In the genomic region with DNA sequence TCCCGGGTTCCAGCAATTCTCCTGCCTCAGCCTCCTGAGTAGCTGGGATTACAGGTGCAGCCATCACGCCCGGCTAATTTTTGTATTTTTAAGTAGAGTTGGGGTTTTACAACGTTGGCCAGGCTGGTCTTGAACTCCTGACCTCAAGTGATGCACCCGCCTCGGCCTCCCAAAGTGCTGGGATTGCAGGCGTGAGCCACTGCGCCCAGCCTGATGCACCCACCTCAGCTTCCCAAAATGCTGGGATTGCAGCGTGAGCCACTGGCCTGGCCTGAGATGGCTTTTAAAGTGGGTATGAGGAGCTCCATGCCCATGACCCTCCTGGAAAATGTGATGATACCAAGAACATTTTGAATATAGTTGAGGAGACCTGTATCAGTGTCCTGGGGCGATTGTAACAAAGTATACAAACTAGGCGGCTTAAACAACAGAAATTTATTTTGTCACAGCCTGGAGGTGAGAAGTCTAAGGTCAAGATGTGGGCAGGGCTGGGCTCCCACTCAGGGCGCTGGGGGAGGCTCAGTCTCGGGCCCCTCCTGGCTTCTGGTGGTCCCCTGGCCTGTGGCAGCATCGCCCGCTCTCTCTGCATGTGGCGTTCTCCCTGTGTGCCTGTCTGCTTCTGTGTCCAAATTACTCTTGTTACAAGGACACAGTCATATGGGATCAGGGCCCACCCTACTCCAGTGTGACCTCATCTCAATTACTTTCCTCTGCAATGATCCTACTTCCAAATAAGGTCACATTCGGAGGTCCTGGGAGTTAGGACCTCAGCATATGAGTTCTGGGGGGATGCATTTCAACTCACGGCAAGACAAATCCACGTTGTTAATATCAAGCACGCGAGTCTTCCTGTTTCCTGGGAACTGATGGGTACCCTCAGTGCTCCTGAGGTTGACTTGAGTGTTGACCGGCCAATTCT, we compare ENCODE assay signal across 27 cellular contexts.
"Had no signal": no experiment of that assay in that cellular context is flagged by ENCODE, and none has a peak within 500 bp of the region (broad histone marks: within the 10 kb centered on the region; RNA-seq: fewer than 3 reads in every experiment).

No MANE protein-coding gene starts in this region.

- H3K27ac ChIP-seq: cardiac muscle cell, dorsolateral prefrontal cortex, esophagus muscularis mucosa, foreskin keratinocyte, gastroesophageal sphincter, heart right ventricle, pancreas, stomach, tibial artery had no signal

- H3K36me3 Mint-ChIP-seq: type B pancreatic cell had no signal

- DNase-seq: effector CD8-positive, alpha-beta T cell; endodermal cell; foreskin keratinocyte; heart right ventricle; hippocampal formation; immature natural killer cell; mesenchymal stem cell; midbrain; naive thymus-derived CD4-positive, alpha-beta T cell; nucleus accumbens; stimulated activated CD4-positive, alpha-beta T cell treated with anti-CD3 and anti-CD28 coated beads, Interleukin-12 subunit alpha, Interleukin-12 subunit beta, amount 100 ng/mL, for 4 hours; stimulated activated CD4-positive, alpha-beta T cell treated with anti-CD3 and anti-CD28 coated beads, Interleukin-1b, Interleukin-23, amount 100 ng/mL, for 48 hours; stimulated activated CD4-positive, alpha-beta T cell treated with anti-CD3 and anti-CD28 coated beads, Interleukin-4, amount 100 ng/mL, for 1 hour; stimulated activated CD8-positive, alpha-beta memory T cell treated with anti-CD3 and anti-CD28 coated beads, Interleukin-4, amount 100 ng/mL, for 48 hours; stimulated activated naive CD4-positive, alpha-beta T cell; stomach; tibial artery had no signal

- ATAC-seq: foreskin keratinocyte; heart right ventricle; left lobe of liver; naive thymus-derived CD4-positive, alpha-beta T cell; pancreas; sciatic nerve had no signal

- H3K36me3 ChIP-seq: cardiac muscle cell, esophagus muscularis mucosa, gastroesophageal sphincter, pancreas had no signal

- H3K9me3 Mint-ChIP-seq: endodermal cell; immature natural killer cell; naive thymus-derived CD4-positive, alpha-beta T cell; nephron; type B pancreatic cell had no signal

- H3K4me1 Mint-ChIP-seq: endodermal cell, immature natural killer cell, nephron had no signal

- H3K4me2 ChIP-seq: smooth muscle cell had no signal

- H3K27me3 ChIP-seq: cardiac muscle cell, dorsolateral prefrontal cortex, esophagus muscularis mucosa, foreskin keratinocyte, gastroesophageal sphincter, heart right ventricle, pancreas, stomach, tibial artery had no signal

- H3K27ac Mint-ChIP-seq: immature natural killer cell; naive thymus-derived CD4-positive, alpha-beta T cell; type B pancreatic cell had no signal

- H3K4me1 ChIP-seq: esophagus muscularis mucosa, foreskin keratinocyte, gastroesophageal sphincter, heart right ventricle, pancreas, stomach, tibial artery had no signal

- H3K9me3 ChIP-seq: esophagus muscularis mucosa, gastroesophageal sphincter, heart right ventricle, pancreas, stomach, tibial artery had no signal

- H3K4me3 ChIP-seq: cardiac muscle cell, dorsolateral prefrontal cortex, esophagus muscularis mucosa, gastroesophageal sphincter, heart right ventricle, pancreas, smooth muscle cell, stomach, tibial artery had no signal

- H3K27me3 Mint-ChIP-seq: naive thymus-derived CD4-positive, alpha-beta T cell; type B pancreatic cell had no signal

- H3K4me3 Mint-ChIP-seq: endodermal cell; immature natural killer cell; naive thymus-derived CD4-positive, alpha-beta T cell; nephron; type B pancreatic cell had no signal
